ENCODE assay signal across 23 cellular contexts in the genomic region with DNA sequence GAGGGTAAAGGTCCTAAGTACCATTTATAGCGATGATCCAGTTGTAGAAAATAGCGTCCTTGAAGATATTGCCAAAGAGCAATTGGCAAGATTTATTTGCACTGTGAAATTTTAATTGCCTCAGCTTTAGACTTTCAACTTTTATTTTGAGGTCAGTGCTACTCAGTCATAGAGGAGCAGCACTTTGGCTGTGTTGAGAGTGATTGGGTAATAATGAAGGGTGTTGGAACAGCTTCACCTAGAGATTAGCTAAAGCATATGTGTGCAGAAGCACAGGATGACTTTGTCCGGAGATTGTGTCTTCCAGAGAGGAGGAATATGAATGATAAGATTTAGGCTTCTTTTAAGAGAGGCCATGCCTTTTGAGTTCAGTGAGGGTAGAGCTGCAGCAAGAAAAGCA.
A peak's percentile ranks its signal among the peaks of the same experiment; 100 is the strongest.
DNase-seq lines count a peak whose midpoint lies in the region; ATAC-seq, FAIRE-seq and TF ChIP-seq lines count a peak whose summit lies in the region.
"Had no signal": no experiment of that assay in that cellular context is flagged by ENCODE, and none has a peak within 500 bp of the region (broad histone marks: within the 10 kb centered on the region; RNA-seq: fewer than 3 reads in every experiment).

No MANE protein-coding gene starts in this region.

- TF ChIP-seq POLR2A in GM12891 (IDR thresholded peaks at IDR 0.05; ENCODE audit: low read depth, low read length), result no peak

- no peak overlapping the region for H2AFZ ChIP-seq in hepatocyte
- H2AFZ ChIP-seq: PC-9 had no signal

- no peaks in the 10 kb centered on the region for H4K20me1 ChIP-seq in hepatocyte (ENCODE audit: insufficient read depth, poor library complexity, severe bottlenecking)

- H3K4me3 ChIP-seq in fibroblast of villous mesenchyme (ENCODE audit: low read depth, low read length) (no peak overlapping the region), hepatocyte (no peak overlapping the region), mucosa of descending colon (no peak overlapping the region)
- H3K4me3 ChIP-seq: PC-9, SJCRH30 had no signal

- no peaks in the 10 kb centered on the region for H3K79me2 ChIP-seq in hepatocyte

- 67% methylated on average over 3 of the region's 3 CpGs for WGBS in hepatocyte (ENCODE audit: low lambda C conversion rate, missing lambda C conversion rate)

- no peaks in the 10 kb centered on the region for H3K4me1 ChIP-seq in hepatocyte (ENCODE audit: insufficient read depth)
- no peaks in the 10 kb centered on the region for H3K4me1 ChIP-seq in mucosa of descending colon (ENCODE audit: low read depth)
- H3K4me1 ChIP-seq: BE2C, Caco-2, SJCRH30 had no signal

- H3K9me3 ChIP-seq in hepatocyte (ENCODE audit: low read depth), result no peaks in the 10 kb centered on the region
- no peaks in the 10 kb centered on the region for H3K9me3 ChIP-seq in mucosa of descending colon
- H3K9me3 ChIP-seq: BE2C, Caco-2, SJCRH30 had no signal

- H3K27me3 ChIP-seq in hepatocyte, result no peaks in the 10 kb centered on the region
- H3K27me3 ChIP-seq: BE2C, SJCRH30 had no signal

- no peaks in the 10 kb centered on the region for H3K9me2 ChIP-seq in hepatocyte (replicated peaks; ENCODE audit: insufficient read depth)

- DNase-seq in GM04504 (ENCODE audit: low read depth), result peak; percentile 24
- DNase-seq in fibroblast of villous mesenchyme (ENCODE audit: low read depth), result peak; percentile 42
- peak; percentile 8 for DNase-seq in hepatocyte (ENCODE audit: low spot score)
- DNase-seq in mucosa of descending colon, result peak in 1 of 3 donors; percentile 6
- DNase-seq in GM12891 (ENCODE audit: insufficient read length, low spot score), result no peak
- DNase-seq: BE2C; Caco-2; CD4-positive, CD25-positive, alpha-beta regulatory T cell; GDM1; KBM-7; MV-4-11; NCI-H1417; NCI-H187; NCI-H2107; NCI-H226; NCI-H524; PC-9; SJCRH30 had no signal

- no peaks in the 10 kb centered on the region for H3K36me3 ChIP-seq in hepatocyte (replicated peaks; ENCODE audit: insufficient read depth, low read depth)
- H3K36me3 ChIP-seq in mucosa of descending colon (ENCODE audit: low read depth), result no peaks in the 10 kb centered on the region
- H3K36me3 ChIP-seq: BE2C, SJCRH30 had no signal

- H3K27ac ChIP-seq in hepatocyte, result no peak overlapping the region
- H3K27ac ChIP-seq: PC-9, RWPE1, SJCRH30 had no signal

- H3K4me2 ChIP-seq in hepatocyte, result no peak overlapping the region
- H3K4me2 ChIP-seq: PC-9 had no signal

- FAIRE-seq in GM12891 (lab: Jason Lieb, UNC), result no peak
- FAIRE-seq: A204.1 had no signal

- intact Hi-C loops in mucosa of descending colon (cut with DNase I, micrococcal nuclease), result no loop called here

- ATAC-seq in mucosa of descending colon (peak; percentile 90), GM18858 (IDR thresholded peaks at IDR 0.05; ENCODE audit: unreplicated experiment) (no peak), GM19397 (IDR thresholded peaks at IDR 0.05; ENCODE audit: unreplicated experiment) (no peak)
- ATAC-seq in activated CD4-positive, CD25-positive, alpha-beta regulatory T cell treated with anti-CD3 and anti-CD28 coated beads, Interleukin-2, amount 50 U/mL, for 24 hours, result no peak

- TF ChIP-seq CTCF in fibroblast of villous mesenchyme (IDR thresholded peaks at IDR 0.05; ENCODE audit: insufficient read depth, low read depth, low read length) (no peak), hepatocyte (IDR thresholded peaks at IDR 0.05; ENCODE audit: poor library complexity) (no peak), mucosa of descending colon (IDR thresholded peaks at IDR 0.05) (no peak)

TF ChIP-seq in GM12891, 5 proteins besides CTCF, POLR2A, EP300 and RAD21:
- no peak for TF ChIP-seq POLR2AphosphoS5 (IDR thresholded peaks at IDR 0.05; ENCODE audit: low read depth, low read length)
